In the genomic region with DNA sequence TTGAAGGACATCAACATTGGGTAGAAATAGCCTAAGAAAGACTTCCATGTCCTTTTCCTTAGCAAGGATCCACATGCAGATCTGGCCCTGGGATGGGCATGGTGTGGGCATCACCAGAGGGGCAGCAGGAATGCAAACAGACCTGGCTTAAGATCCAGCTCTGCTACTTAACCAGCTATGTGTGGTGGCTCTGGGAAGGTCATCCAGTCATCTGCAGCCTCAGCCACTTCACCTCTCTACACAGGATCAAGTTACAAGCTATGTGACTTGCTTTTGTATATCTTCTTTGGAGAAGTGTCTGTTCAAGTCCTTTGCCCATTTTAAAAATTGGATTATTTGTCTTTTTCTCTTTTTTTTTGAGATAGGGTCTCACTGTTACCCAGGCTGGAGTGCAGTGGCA, we compare ENCODE assay signal across 1 cellular context.
TF ChIP-seq lines count a peak whose summit lies in the region.

No MANE protein-coding gene starts in this region.

TF ChIP-seq in K562, 482 proteins besides CTCF, POLR2A, EP300 and RAD21 (continued from another document):
- TF ChIP-seq CCNT2 (IDR thresholded peaks at IDR 0.05; ENCODE audit: borderline replicate concordance, extremely low read depth, insufficient read length, low read depth, low read length) (no peak), PHB2 (IDR thresholded peaks at IDR 0.05; ENCODE audit: low read depth) (no peak), SETDB1 (IDR thresholded peaks at IDR 0.05; ENCODE audit: low read length) (no peak)
- TF ChIP-seq, protein P1, sequence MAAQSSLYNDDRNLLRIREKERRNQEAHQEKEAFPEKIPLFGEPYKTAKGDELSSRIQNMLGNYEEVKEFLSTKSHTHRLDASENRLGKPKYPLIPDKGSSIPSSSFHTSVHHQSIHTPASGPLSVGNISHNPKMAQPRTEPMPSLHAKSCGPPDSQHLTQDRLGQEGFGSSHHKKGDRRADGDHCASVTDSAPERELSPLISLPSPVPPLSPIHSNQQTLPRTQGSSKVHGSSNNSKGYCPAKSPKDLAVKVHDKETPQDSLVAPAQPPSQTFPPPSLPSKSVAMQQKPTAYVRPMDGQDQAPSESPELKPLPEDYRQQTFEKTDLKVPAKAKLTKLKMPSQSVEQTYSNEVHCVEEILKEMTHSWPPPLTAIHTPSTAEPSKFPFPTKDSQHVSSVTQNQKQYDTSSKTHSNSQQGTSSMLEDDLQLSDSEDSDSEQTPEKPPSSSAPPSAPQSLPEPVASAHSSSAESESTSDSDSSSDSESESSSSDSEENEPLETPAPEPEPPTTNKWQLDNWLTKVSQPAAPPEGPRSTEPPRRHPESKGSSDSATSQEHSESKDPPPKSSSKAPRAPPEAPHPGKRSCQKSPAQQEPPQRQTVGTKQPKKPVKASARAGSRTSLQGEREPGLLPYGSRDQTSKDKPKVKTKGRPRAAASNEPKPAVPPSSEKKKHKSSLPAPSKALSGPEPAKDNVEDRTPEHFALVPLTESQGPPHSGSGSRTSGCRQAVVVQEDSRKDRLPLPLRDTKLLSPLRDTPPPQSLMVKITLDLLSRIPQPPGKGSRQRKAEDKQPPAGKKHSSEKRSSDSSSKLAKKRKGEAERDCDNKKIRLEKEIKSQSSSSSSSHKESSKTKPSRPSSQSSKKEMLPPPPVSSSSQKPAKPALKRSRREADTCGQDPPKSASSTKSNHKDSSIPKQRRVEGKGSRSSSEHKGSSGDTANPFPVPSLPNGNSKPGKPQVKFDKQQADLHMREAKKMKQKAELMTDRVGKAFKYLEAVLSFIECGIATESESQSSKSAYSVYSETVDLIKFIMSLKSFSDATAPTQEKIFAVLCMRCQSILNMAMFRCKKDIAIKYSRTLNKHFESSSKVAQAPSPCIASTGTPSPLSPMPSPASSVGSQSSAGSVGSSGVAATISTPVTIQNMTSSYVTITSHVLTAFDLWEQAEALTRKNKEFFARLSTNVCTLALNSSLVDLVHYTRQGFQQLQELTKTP (IDR thresholded peaks at IDR 0.05; ENCODE audit: low read depth in 1 of 2, partially characterized antibody in 2 of 2): peak in 1 of 2 experiments; percentile 97
